ENCODE assay signal across 18 cellular contexts in genomic region chr2:38632018-38632417, GRCh38. TPM values are rescaled to one million over a fixed set of nuclear protein-coding genes. Genes with fewer than 3 reads are reported as not detected.
DNase-seq lines count a peak whose midpoint lies in the region; ATAC-seq, FAIRE-seq and TF ChIP-seq lines count a peak whose summit lies in the region.
"Had no signal": no experiment of that assay in that cellular context is flagged by ENCODE, and none has a peak within 500 bp of the region (broad histone marks: within the 10 kb centered on the region; RNA-seq: fewer than 3 reads in every experiment).

No MANE protein-coding gene starts in this region.

- no peak for DNase-seq in K562 (ENCODE audit: extremely low read depth in 1 of 4, low spot score in 3 of 4)
- DNase-seq in activated naive CD4-positive, alpha-beta T cell (lab: John Stamatoyannopoulos, UW), result no peak
- no peak for DNase-seq in spleen
- DNase-seq: BE2C; CD4-positive, alpha-beta memory T cell; DND-41; GF-D8; GM23248 had no signal

- no peak for TF ChIP-seq CTCF in K562 (IDR thresholded peaks at IDR 0.05 in 2 of 3, conservative IDR thresholded peaks at IDR 0.05 in 1 of 3; ENCODE audit: insufficient read depth in 2 of 3, low read depth in 1 of 3, low read length in 3 of 3)
- no peak for TF ChIP-seq CTCF in spleen (IDR thresholded peaks at IDR 0.05 in 8 of 11, conservative IDR thresholded peaks at IDR 0.05 in 3 of 11)

- H3K9me1 ChIP-seq in K562 (ENCODE audit: control insufficient read depth, insufficient read depth, low read length), result no peaks in the 10 kb centered on the region

- in situ Hi-C loops in K562 (cut with MboI), result no loop called here

- TF ChIP-seq EP300 in K562 (IDR thresholded peaks at IDR 0.05; ENCODE audit: low read length), result no peak

- TF ChIP-seq POLR2A in K562 (conservative IDR thresholded peaks at IDR 0.05), result no peak
- no peak for TF ChIP-seq POLR2A in spleen (IDR thresholded peaks at IDR 0.05)

- H3K36me3 ChIP-seq in K562 (ENCODE audit: control insufficient read depth, insufficient read depth, low read length) (no peaks in the 10 kb centered on the region), spleen (no peaks in the 10 kb centered on the region)
- H3K36me3 ChIP-seq: BE2C had no signal

- no peak overlapping the region for H3K27ac ChIP-seq in K562 (ENCODE audit: extremely low read depth, low read depth, low read length)
- no peak overlapping the region for H3K27ac ChIP-seq in spleen
- H3K27ac ChIP-seq: A549, C4-2B, GM23248 had no signal

- no TSS peak for BruUV-seq in K562 (replicated peaks; lab: Mats Ljungman, UMichigan)

- no peaks in the 10 kb centered on the region for H4K20me1 ChIP-seq in K562 (replicated peaks; ENCODE audit: control insufficient read depth, insufficient read depth, low read length)

- intact Hi-C loops in K562 (cut with micrococcal nuclease), result no loop called here
- intact Hi-C loops in spleen (cut with DNase I; ENCODE audit: low total_unique reads), result no loop called here

- no peak overlapping the region for H3K4me2 ChIP-seq in K562 (ENCODE audit: insufficient read depth, low read length)
- H3K4me2 ChIP-seq: A549 had no signal

- TF ChIP-seq RAD21 in K562 (CRISPR knock-in tag; conservative IDR thresholded peaks at IDR 0.05 in 1 of 2, IDR thresholded peaks at IDR 0.05 in 1 of 2), result no peak

- H3K27me3 ChIP-seq in K562 (ENCODE audit: control insufficient read depth in 2 of 2, insufficient read depth in 2 of 2, low read length in 2 of 2) (no peaks in the 10 kb centered on the region), spleen (replicated peaks in 1 of 7) (peaks cover 0 to 9% (median 0%) of the 10 kb centered on the region in 7 donors)
- H3K27me3 ChIP-seq: BE2C had no signal

- H3K4me3 ChIP-seq in K562 (no peak overlapping the region), spleen (no peak overlapping the region)
- H3K4me3 ChIP-seq: A549, GM23248 had no signal

- no peaks in the 10 kb centered on the region for H3K79me2 ChIP-seq in K562 (ENCODE audit: control insufficient read depth, insufficient read depth, low read length)

- peak; percentile 59 for ATAC-seq in GM18861 (IDR thresholded peaks at IDR 0.05; ENCODE audit: unreplicated experiment)
- ATAC-seq in HG03354 (IDR thresholded peaks at IDR 0.05; ENCODE audit: poor library complexity, severe bottlenecking, unreplicated experiment), result peak; percentile 45
- no peak for ATAC-seq in K562
- no peak for ATAC-seq in GM19324 (IDR thresholded peaks at IDR 0.05; ENCODE audit: low FRiP score, unreplicated experiment)
- ATAC-seq: A549, HCT116, HepG2 had no signal

- H2AFZ ChIP-seq in K562 (ENCODE audit: low read depth, low read length), result no peak overlapping the region
- H2AFZ ChIP-seq: GM23248 had no signal

- CTCF ChIA-PET in K562 (lab: Yijun Ruan, JAX; ENCODE audit: low intra/inter-chr PET ratio), result no interaction called here

- H3K9ac ChIP-seq in K562 (ENCODE audit: insufficient read depth in 1 of 2, low read depth in 2 of 2, low read length in 2 of 2), result no peak overlapping the region
- H3K9ac ChIP-seq: GM23248 had no signal

- peak; percentile 13 for FAIRE-seq in G401.6 (lab: Jason Lieb, UNC)
- no peak for FAIRE-seq in K562 (lab: Jason Lieb, UNC)
- FAIRE-seq: A549, H54, HepG2, HTR-8/SVneo had no signal

- POLR2A ChIA-PET in K562 (lab: Yijun Ruan, JAX), result no interaction called here

- H3K9me3 ChIP-seq in K562 (replicated peaks; ENCODE audit: control insufficient read depth, insufficient read depth, low read depth, low read length), result no peaks in the 10 kb centered on the region
- H3K9me3 ChIP-seq in spleen, result peaks cover 0 to 8% (median 2%) of the 10 kb centered on the region in 8 donors
- H3K9me3 ChIP-seq: A549, BE2C had no signal

- H3K4me1 ChIP-seq in K562 (replicated peaks in 1 of 2; ENCODE audit: control insufficient read depth in 2 of 2, insufficient read depth in 2 of 2, low read length in 2 of 2), result peaks cover 0 to 5% of the 10 kb centered on the region in 2 experiments; a peak in 2 of 5 replicates
- H3K4me1 ChIP-seq in spleen, result peaks cover 12 to 21% (median 15%) of the 10 kb centered on the region in 6 donors
- H3K4me1 ChIP-seq: A549, BE2C had no signal

- 86% methylated on average over 1 of the region's 1 CpG for WGBS in K562 (ENCODE audit: insufficient coverage, low coverage, missing lambda C conversion rate)
- 68 to 83% (median 72%) methylated on average over 1 of the region's 1 CpG for WGBS in spleen, 5 donors

TF ChIP-seq in K562, 482 proteins besides CTCF, POLR2A, EP300 and RAD21:
- TF ChIP-seq NFIC (IDR thresholded peaks at IDR 0.05) (peak; percentile 54; the same call in 1 of the 2 replicates), ZNF764 (CRISPR knock-in tag; IDR thresholded peaks at IDR 0.05; ENCODE audit: low read depth) (no peak)

RNA-seq across cellular contexts. Expression of gene HNRNPLL, which starts 29.3 kb away (rescaled TPM):
- 95.1 and 247 TPM in 2 replicates for total RNA-seq in K562 (2011; cell fraction: chromatin; rRNA removed; ENCODE audit: low replicate concordance)
- 40.4 and 52.4 TPM in 2 replicates for total RNA-seq in K562 (2011; cell fraction: nucleolus; rRNA removed)
- 85.7 and 116 TPM in 2 replicates for total RNA-seq in K562 (2011; cell fraction: nucleoplasm; rRNA removed)
- total RNA-seq in K562 (2014; rRNA removed), result 67.5 and 73.0 TPM in 2 replicates
- 86.9 and 102 TPM in 2 replicates for total RNA-seq in K562 (2014; rRNA removed; fragmentation: Illumina TruSeq; extraction: Trizol)
- total RNA-seq in K562 (2015; rRNA removed; fragmentation: Illumina TruSeq; extraction: Trizol), result 57.1 and 57.8 TPM in 2 replicates
- 85.4 and 94.0 TPM in 2 replicates for total RNA-seq in K562 (2021)
- polyA plus RNA-seq in K562 (2011; rRNA removed), result 99.7 and 135 TPM in 2 replicates
- polyA plus RNA-seq in K562 (2011; cell fraction: cytosol; rRNA removed), result 21.9 and 34.3 TPM in 2 replicates
- polyA plus RNA-seq in K562 (2011; cell fraction: nucleus; rRNA removed), result 60.8 and 87.5 TPM in 2 replicates
- 41.1 and 47.5 TPM in 2 replicates for polyA plus RNA-seq in K562 (2012)
- 46.8 and 49.3 TPM in 2 replicates for polyA plus RNA-seq in K562 (2014; fragmentation: Illumina TruSeq; extraction: Trizol)
- polyA plus RNA-seq in K562 (2014; fragmentation: Nextera tagmentation; extraction: Ambion mirVana), result 10 to 100 TPM; 19.8 to 24.7 TPM
- 45.2 and 55.8 TPM in 2 replicates for polyA plus RNA-seq in K562 (2014; rRNA removed)
- polyA minus RNA-seq in K562 (2011; rRNA and poly(A)+ RNA removed), result 160 and 182 TPM in 2 replicates
- 50.5 and 52.8 TPM in 2 replicates for polyA minus RNA-seq in K562 (2011; cell fraction: cytosol; rRNA and poly(A)+ RNA removed)
- 79.6 and 164 TPM in 2 replicates for polyA minus RNA-seq in K562 (2011; cell fraction: nucleus; rRNA and poly(A)+ RNA removed)
- total RNA-seq in spleen, result 10 to 100 TPM; 28.6 to 53.4 (median 38.0) TPM
- 1 to 10 TPM; 4.8 to 7.4 (median 5.2) TPM for polyA plus RNA-seq in spleen

RNA-seq across cellular contexts. Expression of gene GALM, which starts 33.9 kb away (rescaled TPM):
- 19.3 and 29.1 TPM in 2 replicates for total RNA-seq in K562 (2011; cell fraction: chromatin; rRNA removed; ENCODE audit: low replicate concordance)
- 22.4 and 22.5 TPM in 2 replicates for total RNA-seq in K562 (2011; cell fraction: nucleolus; rRNA removed)
- 13.8 and 21.6 TPM in 2 replicates for total RNA-seq in K562 (2011; cell fraction: nucleoplasm; rRNA removed)
- total RNA-seq in K562 (2014; rRNA removed) (21.8 and 27.9 TPM in 2 replicates), K562 (2014; rRNA removed; fragmentation: Illumina TruSeq; extraction: Trizol) (26.3 and 27.3 TPM in 2 replicates), K562 (2015; rRNA removed; fragmentation: Illumina TruSeq; extraction: Trizol) (22.1 and 23.9 TPM in 2 replicates), K562 (2021) (21.8 and 22.7 TPM in 2 replicates), spleen (10 to 100 TPM in 4 of 7 donors, 1 to 10 TPM in 3; 5.8 to 22.7 (median 10.1) TPM)
- polyA plus RNA-seq in K562 (2011; rRNA removed) (36.8 and 43.6 TPM in 2 replicates), K562 (2014; fragmentation: Illumina TruSeq; extraction: Trizol) (32.7 and 33.4 TPM in 2 replicates), K562 (2014; fragmentation: Nextera tagmentation; extraction: Ambion mirVana) (10 to 100 TPM; 38.0 to 51.7 TPM), K562 (2014; rRNA removed) (23.3 and 24.3 TPM in 2 replicates), spleen (1 to 10 TPM; 5.2 to 6.6 (median 6.3) TPM)
- 23.9 and 46.7 TPM in 2 replicates for polyA plus RNA-seq in K562 (2011; cell fraction: cytosol; rRNA removed)
- polyA plus RNA-seq in K562 (2011; cell fraction: nucleus; rRNA removed), result 10.8 and 14.1 TPM in 2 replicates
- 14.1 and 59.1 TPM in 2 replicates for polyA plus RNA-seq in K562 (2012)
- 38.4 and 42.7 TPM in 2 replicates for polyA minus RNA-seq in K562 (2011; rRNA and poly(A)+ RNA removed)
- polyA minus RNA-seq in K562 (2011; cell fraction: cytosol; rRNA and poly(A)+ RNA removed), result 21.8 and 25.5 TPM in 2 replicates
- 20.1 and 28.8 TPM in 2 replicates for polyA minus RNA-seq in K562 (2011; cell fraction: nucleus; rRNA and poly(A)+ RNA removed)

Comparison
In these comparisons a context has a peak if more than half of its experiments do, and no peak if none do; other contexts are left out.
1. ATAC-seq: peak in GM18861 (single experiment) and HG03354 (single experiment); none in K562 (single experiment) and GM19324 (single experiment).